In the genomic region with DNA sequence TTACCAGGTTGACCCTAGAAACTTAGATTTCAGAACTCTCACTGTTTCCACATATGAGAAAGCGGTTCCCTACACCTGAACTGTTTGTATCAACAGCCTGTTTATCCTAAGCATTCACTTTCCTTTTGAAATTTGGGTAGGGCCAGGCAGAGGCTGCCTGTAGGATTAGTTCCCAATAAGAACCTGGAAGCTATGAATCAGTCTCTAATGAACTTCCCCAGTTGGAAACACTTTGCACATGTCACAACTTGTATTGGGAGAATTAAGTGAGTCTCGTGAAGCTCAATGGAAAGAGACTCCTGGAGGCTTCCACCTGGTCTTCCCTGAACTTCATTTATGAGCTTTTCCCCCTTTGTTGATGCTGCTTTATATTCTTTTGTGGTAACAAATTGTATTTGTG, we compare ENCODE assay signal across 24 cellular contexts.
"Had no signal": no experiment of that assay in that cellular context is flagged by ENCODE, and none has a peak within 500 bp of the region (broad histone marks: within the 10 kb centered on the region; RNA-seq: fewer than 3 reads in every experiment).

No MANE protein-coding gene starts in this region.

- H3K36me3 ChIP-seq: esophagus squamous epithelium, spleen, tibial artery, upper lobe of left lung, uterus had no signal

- H3K27ac ChIP-seq: psoas muscle, spleen, tibial artery, upper lobe of left lung, uterus had no signal

- H3K4me3 ChIP-seq: esophagus squamous epithelium, lung, psoas muscle, spleen, tibial artery, upper lobe of left lung, uterus had no signal

- FAIRE-seq: colon, kidney had no signal

- H3K27me3 Mint-ChIP-seq: effector memory CD8-positive, alpha-beta T cell; stimulated activated memory B cell treated with anti-CD40 and anti-IgM and Interleukin-4, amounts not matched to agents 10 μg/mL and 1 μg/mL and 100 μg/mL, for 72 hours had no signal

- H3K36me3 Mint-ChIP-seq: immature natural killer cell; naive thymus-derived CD4-positive, alpha-beta T cell; stimulated activated memory B cell treated with anti-CD40 and anti-IgM and Interleukin-4, amounts not matched to agents 10 μg/mL and 1 μg/mL and 100 μg/mL, for 72 hours had no signal

- H3K4me1 ChIP-seq: psoas muscle, spleen, tibial artery, upper lobe of left lung, uterus had no signal

- DNase-seq: effector memory CD8-positive, alpha-beta T cell; esophagus squamous epithelium; foreskin fibroblast; immature natural killer cell; kidney; left cardiac atrium; left ventricle myocardium superior; naive thymus-derived CD4-positive, alpha-beta T cell; nephron progenitor cell; psoas muscle; retina; spleen; stimulated activated CD4-positive, alpha-beta T cell treated with anti-CD3 and anti-CD28 coated beads, Interleukin-15, amount 100 ng/mL, for 24 hours; stimulated activated CD4-positive, alpha-beta T cell treated with anti-CD3 and anti-CD28 coated beads, Interleukin-1b, Interleukin-23, amount 100 ng/mL, for 48 hours; stimulated activated CD4-positive, alpha-beta T cell treated with anti-CD3 and anti-CD28 coated beads, Interleukin-4, amount 100 ng/mL, for 24 hours; tibial artery; upper lobe of left lung; uterus had no signal

- H3K27me3 ChIP-seq: esophagus squamous epithelium, tibial artery, upper lobe of left lung, uterus had no signal

- H3K9me3 ChIP-seq: esophagus squamous epithelium, psoas muscle, tibial artery, upper lobe of left lung, uterus had no signal

- H3K27ac Mint-ChIP-seq: dendritic cell treated with granulocyte-macrophage colony-stimulating factor and Interleukin-4, amounts not matched to agents 40 ng/mL and 50 ng/mL, for 4 days; effector memory CD8-positive, alpha-beta T cell; immature natural killer cell; naive thymus-derived CD4-positive, alpha-beta T cell; nephron progenitor cell; stimulated activated memory B cell treated with anti-CD40 and anti-IgM and Interleukin-4, amounts not matched to agents 10 μg/mL and 1 μg/mL and 100 μg/mL, for 72 hours; stimulated activated naive CD8-positive, alpha-beta T cell treated with anti-CD3 and anti-CD28 coated beads, Interleukin-15, Interleukin-2, amounts not matched to agents 100 ng/mL and 50 ng/mL, for 24 hours had no signal

- H3K4me3 Mint-ChIP-seq: dendritic cell treated with granulocyte-macrophage colony-stimulating factor and Interleukin-4, amounts not matched to agents 40 ng/mL and 50 ng/mL, for 4 days; effector memory CD8-positive, alpha-beta T cell; immature natural killer cell; naive thymus-derived CD4-positive, alpha-beta T cell; nephron progenitor cell; stimulated activated memory B cell treated with anti-CD40 and anti-IgM and Interleukin-4, amounts not matched to agents 10 μg/mL and 1 μg/mL and 100 μg/mL, for 72 hours; stimulated activated naive CD8-positive, alpha-beta T cell treated with anti-CD3 and anti-CD28 coated beads, Interleukin-15, Interleukin-2, amounts not matched to agents 100 ng/mL and 50 ng/mL, for 24 hours had no signal

- H3K4me1 Mint-ChIP-seq: immature natural killer cell; naive thymus-derived CD4-positive, alpha-beta T cell; stimulated activated memory B cell treated with anti-CD40 and anti-IgM and Interleukin-4, amounts not matched to agents 10 μg/mL and 1 μg/mL and 100 μg/mL, for 72 hours had no signal

- ATAC-seq: effector memory CD8-positive, alpha-beta T cell; left cardiac atrium; left ventricle myocardium superior; naive thymus-derived CD4-positive, alpha-beta T cell; psoas muscle; sciatic nerve; stimulated activated memory B cell treated with anti-CD40 and anti-IgM and Interleukin-4, amounts not matched to agents 10 μg/mL and 1 μg/mL and 100 μg/mL, for 72 hours had no signal
